Comparison of ENCODE assay signal across 10 cellular contexts in the genomic region with DNA sequence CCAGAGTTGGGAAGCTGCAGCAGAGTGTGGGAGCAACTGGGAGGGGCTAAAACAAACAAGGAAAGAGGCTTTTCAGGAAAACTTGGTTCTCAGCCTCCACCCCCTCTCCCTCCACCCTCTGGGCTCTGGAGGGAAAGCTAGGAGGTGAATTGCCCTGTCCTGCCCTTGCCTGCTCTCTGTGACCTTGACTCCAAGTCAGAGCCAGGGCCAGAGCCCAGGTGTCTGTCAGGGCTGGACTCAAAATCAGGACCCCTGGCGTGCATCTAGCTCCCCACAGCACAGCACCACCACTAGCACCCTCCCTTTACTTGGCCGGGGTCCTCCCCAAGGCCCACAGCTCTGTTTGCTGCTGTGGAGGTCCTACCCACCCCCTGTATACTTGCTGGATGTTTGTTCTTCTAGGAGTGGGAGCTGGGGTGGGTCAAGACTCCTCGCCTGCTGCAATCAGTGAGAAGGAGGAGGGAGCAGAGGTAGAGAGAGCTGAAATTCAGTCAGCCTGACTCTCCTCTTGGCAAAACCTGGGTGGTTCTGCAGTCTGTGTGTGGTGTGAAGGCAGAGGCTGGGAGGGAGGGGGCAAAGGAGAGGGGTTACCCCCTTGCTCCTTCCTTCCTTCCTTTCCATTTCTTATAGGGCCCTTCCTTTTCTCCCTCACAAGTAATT. TPM values are rescaled to one million over a fixed set of nuclear protein-coding genes. Genes with fewer than 3 reads are reported as not detected.
DNase-seq lines count a peak whose midpoint lies in the region; ATAC-seq and TF ChIP-seq lines count a peak whose summit lies in the region.
"Had no signal": no experiment of that assay in that cellular context is flagged by ENCODE, and none has a peak within 500 bp of the region (broad histone marks: within the 10 kb centered on the region; RNA-seq: fewer than 3 reads in every experiment).

No MANE protein-coding gene starts in this region.

- no peaks in the 10 kb centered on the region for H3K9me3 ChIP-seq in HUES48 (ENCODE audit: control insufficient read depth, insufficient read depth, low read length)
- no peaks in the 10 kb centered on the region for H3K9me3 ChIP-seq in left lung
- H3K9me3 ChIP-seq in stomach = no peaks in the 10 kb centered on the region

- peaks cover 84% of the 10 kb centered on the region for H3K4me1 Mint-ChIP-seq in WTC11

- H3K4me1 ChIP-seq in HUES48 (ENCODE audit: control insufficient read depth, insufficient read depth, low read length) (peaks cover 66% of the 10 kb centered on the region), left lung (peaks cover 41 to 97% of the 10 kb centered on the region in 2 donors), stomach (peaks cover 80 to 90% (median 85%) of the 10 kb centered on the region in 4 donors)

- H3K9me3 Mint-ChIP-seq in WTC11 = no peaks in the 10 kb centered on the region

- intact Hi-C loops in left lung (cut with DNase I) = no loop called here
- intact Hi-C loops in stomach (cut with DNase I; ENCODE audit: low total_unique reads) = no loop called here

- no peak for TF ChIP-seq CTCF in WTC11 (IDR thresholded peaks at IDR 0.05)
- no peak for TF ChIP-seq CTCF in left lung (IDR thresholded peaks at IDR 0.05)
- TF ChIP-seq CTCF in stomach (IDR thresholded peaks at IDR 0.05) = no peak

- TF ChIP-seq EP300 in stomach (IDR thresholded peaks at IDR 0.05) = no peak

- POLR2A ChIA-PET in WTC11 (lab: Charles Lee) = interaction anchor here (0.5 to 1.3 kb wide), 3 partner anchors 10 to 37 kb away, joined by 3 to 9 read pairs (median 3); a partner anchor contains a TSS

- H3K4me3 ChIP-seq in HUES48 (ENCODE audit: low read depth, low read length) (no peak overlapping the region), left lung (no peak overlapping the region), stomach (no peak overlapping the region)

- no peaks in the 10 kb centered on the region for H3K36me3 Mint-ChIP-seq in WTC11

- H3K27ac ChIP-seq in HUES48 (ENCODE audit: low read depth, low read length) (peak overlapping the region; percentile 53), left lung (peak overlapping the region; percentile 48 to 60), stomach (peak overlapping the region; percentile 80 to 98 (median 97))

- peaks cover 53% of the 10 kb centered on the region for H3K27me3 ChIP-seq in HUES48 (ENCODE audit: control insufficient read depth, insufficient read depth, low read length)
- no peaks in the 10 kb centered on the region for H3K27me3 ChIP-seq in left lung
- no peaks in the 10 kb centered on the region for H3K27me3 ChIP-seq in stomach

- peaks cover 87% of the 10 kb centered on the region for H3K27me3 Mint-ChIP-seq in WTC11 (ENCODE audit: low read depth)

- no peak for TF ChIP-seq POLR2A in stomach (IDR thresholded peaks at IDR 0.05)

- H3K36me3 ChIP-seq in HUES48 (ENCODE audit: control insufficient read depth, insufficient read depth, low read length) (no peaks in the 10 kb centered on the region), left lung (no peaks in the 10 kb centered on the region), stomach (no peaks in the 10 kb centered on the region)

- no peak overlapping the region for H3K4me3 Mint-ChIP-seq in WTC11

- ATAC-seq in WTC11 (peak; percentile 0), left lung (peak; percentile 0)

- H3K9ac ChIP-seq in HUES48 (ENCODE audit: low read depth, low read length) = no peak overlapping the region

- no peak overlapping the region for H3K27ac Mint-ChIP-seq in WTC11

- DNase-seq in WTC11 (ENCODE audit: low spot score) = peak; percentile 24
- no peak for DNase-seq in left lung
- no peak for DNase-seq in stomach
- DNase-seq in Kasumi-1 (lab: John Stamatoyannopoulos, UW) = no peak
- DNase-seq in Ammon's horn (ENCODE audit: low spot score) = no peak
- no peak for DNase-seq in UCSD-AML1 (lab: John Stamatoyannopoulos, UW; ENCODE audit: unreplicated experiment)
- DNase-seq: activated CD4-positive, CD25-positive, alpha-beta regulatory T cell; foreskin melanocyte; nucleus accumbens had no signal

- CTCF ChIA-PET in WTC11 (lab: Charles Lee) = interaction anchor here (0.8 to 8.1 kb wide), 12 partner anchors 9 to 116 kb away, joined by 3 to 185 read pairs (median 4); a partner anchor contains a TSS

- 13 to 47% (median 34%) methylated on average over 3 of the region's 3 CpGs for WGBS in stomach, 5 donors

TF ChIP-seq in WTC11, 78 proteins besides CTCF, POLR2A, EP300 and RAD21:
- TF ChIP-seq ZNF416 (CRISPR knock-in tag; IDR thresholded peaks at IDR 0.05) (no peak), IRF2 (CRISPR knock-in tag; IDR thresholded peaks at IDR 0.05; ENCODE audit: borderline replicate concordance, low read depth) (no peak), ZNF671 (CRISPR knock-in tag; IDR thresholded peaks at IDR 0.05) (no peak), NFATC4 (CRISPR knock-in tag; IDR thresholded peaks at IDR 0.05) (no peak)

RNA-seq across cellular contexts. Expression of a gene that starts 2.8 kb away (rescaled TPM):
- total RNA-seq in WTC11 (2021) (5.6 to 7.6 TPM (median 6.2 TPM) in 3 replicates), left lung (10 to 100 TPM in 1 of 2 donors, 1 to 10 TPM in 1; 6.5 to 11.4 TPM), stomach (10 to 100 TPM in 2 of 5 donors, 1 to 10 TPM in 3; 2.8 to 14.9 (median 9.0) TPM)
- 10 to 100 TPM in 1 of 3 donors, 1 to 10 TPM in 2; 5.5 to 20.5 (median 9.6) TPM for polyA plus RNA-seq in stomach

RNA-seq across cellular contexts. Expression of a gene that starts 18.6 kb away (rescaled TPM):
- total RNA-seq in WTC11 (2021) = 69.2 to 78.1 TPM (median 73.7 TPM) in 3 replicates
- 100 to 1,000 TPM in 1 of 2 donors, 10 to 100 TPM in 1; 84.1 to 112 TPM for total RNA-seq in left lung
- total RNA-seq in stomach = 100 to 1,000 TPM in 2 of 5 donors, 10 to 100 TPM in 3; 47.1 to 322 (median 90.1) TPM
- polyA plus RNA-seq in stomach = 10 to 100 TPM; 29.3 to 63.8 (median 32.7) TPM

RNA-seq across cellular contexts. Expression of a gene that starts 37.1 kb away (rescaled TPM):
- total RNA-seq in WTC11 (2021) = 107 to 119 TPM (median 115 TPM) in 3 replicates
- 10 to 100 TPM; 63.4 to 98.8 TPM for total RNA-seq in left lung
- 100 to 1,000 TPM in 2 of 5 donors, 10 to 100 TPM in 3; 41.9 to 198 (median 85.5) TPM for total RNA-seq in stomach
- 10 to 100 TPM; 27.6 to 42.2 (median 37.0) TPM for polyA plus RNA-seq in stomach

RNA-seq across cellular contexts. Expression of a gene that starts 40.4 kb away (rescaled TPM):
- total RNA-seq in WTC11 (2021) (11.9 to 15.9 TPM (median 12.0 TPM) in 3 replicates), left lung (10 to 100 TPM; 37.9 to 45.2 TPM), stomach (10 to 100 TPM; 21.1 to 52.2 (median 38.4) TPM)
- polyA plus RNA-seq in stomach = 10 to 100 TPM; 21.4 to 37.0 (median 26.4) TPM

RNA-seq across cellular contexts. Expression of a gene that starts 49.0 kb away (rescaled TPM):
- total RNA-seq in WTC11 (2021) (95.5 to 107 TPM (median 103 TPM) in 3 replicates), left lung (10 to 100 TPM; 72.0 to 75.2 TPM), stomach (100 to 1,000 TPM in 2 of 5 donors, 10 to 100 TPM in 3; 55.4 to 336 (median 91.6) TPM)
- 10 to 100 TPM; 24.1 to 49.5 (median 32.7) TPM for polyA plus RNA-seq in stomach
